ENCODE assay signal across 8 cellular contexts in the genomic region with DNA sequence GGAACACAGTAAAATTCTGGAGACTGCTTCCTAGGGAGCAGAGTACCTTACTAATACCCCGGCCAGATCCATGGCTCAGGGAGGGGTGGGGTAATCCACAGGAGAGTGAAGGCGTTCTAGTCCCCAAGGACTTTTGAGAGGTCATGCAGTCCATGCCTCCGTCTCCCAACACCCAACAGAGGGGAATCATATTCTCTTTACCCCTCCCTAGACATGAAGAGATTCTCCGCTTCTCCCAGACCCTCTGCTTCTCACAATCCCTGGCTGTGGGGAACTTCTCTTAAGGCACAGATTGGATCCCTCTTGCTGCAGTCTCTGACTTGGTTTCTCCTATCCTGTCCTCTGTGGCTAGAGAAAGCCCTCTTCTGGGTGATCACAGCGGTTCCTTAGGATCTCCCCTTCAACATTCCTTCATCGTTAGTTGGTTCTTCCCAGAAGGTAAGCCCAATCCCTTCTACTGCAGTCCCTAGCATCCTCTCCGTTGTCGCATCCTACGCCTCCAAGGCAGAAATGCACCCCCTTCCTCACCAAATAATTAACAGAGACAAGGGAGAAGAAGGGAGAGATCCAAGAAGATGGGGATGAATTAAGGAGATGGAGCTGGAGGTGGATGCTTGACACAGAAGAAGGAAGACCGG. TPM values are rescaled to one million over a fixed set of nuclear protein-coding genes. Genes with fewer than 3 reads are reported as not detected.
DNase-seq lines count a peak whose midpoint lies in the region; ATAC-seq and TF ChIP-seq lines count a peak whose summit lies in the region.

No MANE protein-coding gene starts in this region.

- H2AFZ ChIP-seq in neuronal stem cell (ENCODE audit: low read length), result peak overlapping the region; percentile 97

- H3K27me3 Mint-ChIP-seq in CD8-positive, alpha-beta T cell (ENCODE audit: low read depth), result no peaks in the 10 kb centered on the region

- no peaks in the 10 kb centered on the region for H3K9me3 ChIP-seq in CD8-positive, alpha-beta T cell (ENCODE audit: low read length)
- no peaks in the 10 kb centered on the region for H3K9me3 ChIP-seq in endocrine pancreas (ENCODE audit: control insufficient read depth, low read length)
- H3K9me3 ChIP-seq in neuronal stem cell (replicated peaks in 1 of 2; ENCODE audit: control insufficient read depth in 2 of 2, insufficient read depth in 1 of 2, low read depth in 1 of 2, low read length in 2 of 2), result no peaks in the 10 kb centered on the region

- H3K4me3 Mint-ChIP-seq in CD8-positive, alpha-beta T cell, result peak overlapping the region; percentile 83

- H3K27ac Mint-ChIP-seq in CD8-positive, alpha-beta T cell, result peak overlapping the region; percentile 67

- POLR2A ChIA-PET in CD8-positive, alpha-beta T cell (lab: Charles Lee), result interaction anchor here (1.1 to 1.4 kb wide), 2 partner anchors 10 to 16 kb away, joined by 3 to 5 read pairs; no protein-coding TSS in a partner anchor

- no peak for TF ChIP-seq CTCF in CD8-positive, alpha-beta T cell (IDR thresholded peaks at IDR 0.05)

- H2BK15ac ChIP-seq in neuronal stem cell (ENCODE audit: low read length), result no peak overlapping the region

- peak overlapping the region; percentile 67 for H3K4me3 ChIP-seq in CD8-positive, alpha-beta T cell (ENCODE audit: low read depth, low read length)
- peak overlapping the region; percentile 74 for H3K4me3 ChIP-seq in endocrine pancreas (ENCODE audit: control insufficient read depth, insufficient read depth, low read length)
- peak overlapping the region; percentile 70 to 89 for H3K4me3 ChIP-seq in neuronal stem cell (ENCODE audit: low read length in 2 of 2)

- CTCF ChIA-PET in CD8-positive, alpha-beta T cell (lab: Charles Lee), result interaction anchor here (1.3 to 3.2 kb wide), 7 partner anchors 8 to 224 kb away, joined by 4 to 15 read pairs (median 5); a partner anchor contains a TSS

- H2AK5ac ChIP-seq in neuronal stem cell (ENCODE audit: low read depth, low read length), result no peak overlapping the region

- H3K79me1 ChIP-seq in neuronal stem cell (ENCODE audit: low read depth, low read length), result no peaks in the 10 kb centered on the region

- H2BK120ac ChIP-seq in neuronal stem cell (ENCODE audit: low read depth, low read length), result no peak overlapping the region

- H3K27ac ChIP-seq in CD8-positive, alpha-beta T cell (ENCODE audit: low read depth, low read length), result peak overlapping the region; percentile 48
- H3K27ac ChIP-seq in neuronal stem cell (replicated peaks; ENCODE audit: low read length), result no peak overlapping the region

- peaks cover 2% of the 10 kb centered on the region for H3K36me3 Mint-ChIP-seq in CD8-positive, alpha-beta T cell

- peaks cover 68% of the 10 kb centered on the region for H3K4me1 Mint-ChIP-seq in CD8-positive, alpha-beta T cell (ENCODE audit: low read depth)

- peak overlapping the region; percentile 78 for H3K4me2 ChIP-seq in neuronal stem cell (ENCODE audit: insufficient read depth, low read length, poor library complexity, severe bottlenecking)

- ATAC-seq in CD8-positive, alpha-beta T cell, result no peak
- ATAC-seq in HG02623 (IDR thresholded peaks at IDR 0.05; ENCODE audit: unreplicated experiment) (no peak), GM21447 (IDR thresholded peaks at IDR 0.05; ENCODE audit: unreplicated experiment) (no peak)

- peak overlapping the region; percentile 96 for H3K18ac ChIP-seq in neuronal stem cell (ENCODE audit: low read length)

- H3K23ac ChIP-seq in neuronal stem cell (ENCODE audit: low read depth, low read length, poor library complexity), result peak overlapping the region; percentile 25

- no peak overlapping the region for H2BK12ac ChIP-seq in neuronal stem cell (ENCODE audit: low read length)

- intact Hi-C loops in CD8-positive, alpha-beta T cell (cut with DNase I, micrococcal nuclease), result loop anchor here (1.0 to 10.0 kb wide), 4 partner anchors 47 to 357 kb away; a partner anchor contains a TSS

- H3K14ac ChIP-seq in neuronal stem cell (ENCODE audit: low read length), result no peak overlapping the region

- no peak overlapping the region for H3K4ac ChIP-seq in neuronal stem cell (ENCODE audit: low read length)

- H3K9me3 Mint-ChIP-seq in CD8-positive, alpha-beta T cell, result no peaks in the 10 kb centered on the region

- H3K27me3 ChIP-seq in CD8-positive, alpha-beta T cell (ENCODE audit: insufficient read depth, low read length), result no peaks in the 10 kb centered on the region
- H3K27me3 ChIP-seq in endocrine pancreas (ENCODE audit: control insufficient read depth, insufficient read depth, low read length) (no peaks in the 10 kb centered on the region), neuronal stem cell (ENCODE audit: control insufficient read depth in 3 of 3, insufficient read depth in 3 of 3, low read depth in 1 of 3, low read length in 3 of 3) (peaks cover 0 to 4% (median 0%) of the 10 kb centered on the region in 3 experiments)

- H4K8ac ChIP-seq in neuronal stem cell (ENCODE audit: low read depth, low read length), result no peak overlapping the region

- H3K4me1 ChIP-seq in CD8-positive, alpha-beta T cell (ENCODE audit: insufficient read depth, low read length), result peaks cover 47% of the 10 kb centered on the region
- peaks cover 9% of the 10 kb centered on the region for H3K4me1 ChIP-seq in endocrine pancreas (ENCODE audit: control insufficient read depth, insufficient read depth, low read length)
- peaks cover 14 to 18% of the 10 kb centered on the region in 2 donors for H3K4me1 ChIP-seq in neuronal stem cell (ENCODE audit: control insufficient read depth in 2 of 2, insufficient read depth in 1 of 2, low read depth in 1 of 2, low read length in 2 of 2)

- DNase-seq in CD8-positive, alpha-beta T cell, result no peak
- peak; percentile 42 for DNase-seq in NCI-H69 (lab: John Stamatoyannopoulos, UW)
- DNase-seq in neuronal stem cell (ENCODE audit: low spot score), result no peak
- no peak for DNase-seq in SW480 (ENCODE audit: low spot score)
- DNase-seq in midbrain (lab: John Stamatoyannopoulos, UW), result no peak

- peak overlapping the region; percentile 77 for H2BK5ac ChIP-seq in neuronal stem cell (ENCODE audit: low read length)

- no peak overlapping the region for H4K91ac ChIP-seq in neuronal stem cell (ENCODE audit: low read depth, low read length, poor library complexity)

- H3K36me3 ChIP-seq in CD8-positive, alpha-beta T cell (ENCODE audit: insufficient read depth, low read length), result no peaks in the 10 kb centered on the region
- H3K36me3 ChIP-seq in endocrine pancreas (ENCODE audit: control insufficient read depth, insufficient read depth, low read length) (no peaks in the 10 kb centered on the region), neuronal stem cell (replicated peaks in 1 of 2; ENCODE audit: control insufficient read depth in 2 of 2, insufficient read depth in 2 of 2, low read length in 2 of 2) (peaks cover 0 to 20% of the 10 kb centered on the region in 2 donors)

- peak overlapping the region; percentile 79 for H3K9ac ChIP-seq in endocrine pancreas (ENCODE audit: control insufficient read depth, insufficient read depth, low read length)
- H3K9ac ChIP-seq in neuronal stem cell (ENCODE audit: low read depth, low read length, poor library complexity), result peak overlapping the region; percentile 82

- no CpG with 5 or more reads among the region's 10 CpGs for WGBS in neuronal stem cell (ENCODE audit: extremely low coverage in 2 of 2, insufficient read length in 2 of 2, insufficient replicate concordance in 1 of 2), 2 donors

RNA-seq across cellular contexts. Expression of a gene that starts 0.6 kb away (rescaled TPM):
- total RNA-seq in CD8-positive, alpha-beta T cell, result 10 to 100 TPM; 26.3 to 26.4 TPM
- polyA plus RNA-seq in neuronal stem cell (2013, experiment 1 of 2), result 16.8 TPM
- 17.9 TPM for polyA plus RNA-seq in neuronal stem cell (2013, experiment 2 of 2)

RNA-seq across cellular contexts. Expression of a gene that starts 4.3 kb away (rescaled TPM):
- total RNA-seq in CD8-positive, alpha-beta T cell, result 10 to 100 TPM in 1 of 2 experiments, 1 to 10 TPM in 1; 6.5 to 12.7 TPM
- polyA plus RNA-seq in neuronal stem cell (2013, experiment 1 of 2), result 31.8 TPM
- polyA plus RNA-seq in neuronal stem cell (2013, experiment 2 of 2), result 32.1 TPM

RNA-seq across cellular contexts. Expression of a gene that starts 46.6 kb away (rescaled TPM):
- 10 to 100 TPM; 13.0 to 13.5 TPM for total RNA-seq in CD8-positive, alpha-beta T cell
- polyA plus RNA-seq in neuronal stem cell (2013, experiment 1 of 2), result 34.3 TPM
- 34.6 TPM for polyA plus RNA-seq in neuronal stem cell (2013, experiment 2 of 2)
